Comparison of ENCODE assay signal across 1 cellular context in genomic region chr1:81833722-81834121, GRCh38.
TF ChIP-seq lines count a peak whose summit lies in the region.

No MANE protein-coding gene starts in this region.

TF ChIP-seq in neural cell, 6 proteins besides CTCF, POLR2A, EP300 and RAD21 (continued from another document):
- peak; percentile 74 for TF ChIP-seq REST (IDR thresholded peaks at IDR 0.05; ENCODE audit: borderline replicate concordance)
- TF ChIP-seq SMC3 (conservative IDR thresholded peaks at IDR 0.05; ENCODE audit: poor library complexity): no peak
- TF ChIP-seq TAF1 (IDR thresholded peaks at IDR 0.05; ENCODE audit: low read depth): no peak
